In the genomic region with DNA sequence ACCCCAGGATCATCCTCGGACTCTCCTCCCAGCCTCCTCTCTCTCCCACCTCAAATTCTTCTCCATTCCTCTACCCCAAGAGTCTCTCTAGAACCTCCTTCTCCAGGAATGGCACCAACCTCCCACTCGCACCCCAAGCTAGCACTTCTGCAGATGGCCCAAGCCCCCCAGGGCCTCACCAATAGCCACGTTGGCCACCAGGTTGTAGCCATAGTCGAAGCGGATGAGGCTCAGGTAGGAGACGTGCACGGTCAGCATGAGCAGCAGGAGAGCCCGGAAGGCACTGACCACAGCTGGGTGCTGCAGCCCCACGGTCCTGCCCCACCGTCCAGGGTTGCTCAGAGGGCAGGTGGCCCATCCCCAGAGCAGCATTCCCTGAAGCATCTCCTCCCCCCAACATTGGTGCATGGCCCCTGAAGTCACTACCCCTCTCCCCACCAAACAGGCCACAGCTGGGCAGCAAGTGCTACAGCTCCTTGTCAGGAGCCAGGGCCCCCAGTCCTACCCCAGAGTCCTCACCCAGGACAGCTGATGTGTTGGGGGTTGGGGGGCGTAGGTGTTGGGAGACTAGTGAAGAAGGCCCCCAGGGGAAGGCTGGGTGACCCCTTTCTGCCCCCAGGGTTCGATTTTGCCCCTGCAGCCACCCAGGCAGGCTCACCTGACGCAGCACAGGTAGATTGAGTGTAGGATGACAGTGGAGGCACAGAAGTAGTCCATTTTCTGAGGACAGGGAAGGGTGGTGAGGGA, we compare ENCODE assay signal across 23 cellular contexts. TPM values are rescaled to one million over a fixed set of nuclear protein-coding genes. Genes with fewer than 3 reads are reported as not detected.
"Had no signal": no experiment of that assay in that cellular context is flagged by ENCODE, and none has a peak within 500 bp of the region (broad histone marks: within the 10 kb centered on the region; RNA-seq: fewer than 3 reads in every experiment).

No MANE protein-coding gene starts in this region.

- H3K9me3 ChIP-seq: colonic mucosa, left lung, mucosa of descending colon, suprapubic skin, upper lobe of left lung had no signal

- DNase-seq: activated CD4-positive, alpha-beta T cell treated with anti-CD3 and anti-CD28 coated beads for 1 hour; activated CD4-positive, alpha-beta T cell treated with anti-CD3 and anti-CD28 coated beads, Interleukin-2, amount 50 U/mL, for 4 hours; activated naive CD4-positive, alpha-beta T cell treated with Interleukin-2 at 50 U/mL for 16 hours; activated T-cell treated with anti-CD3 and anti-CD28 coated beads for 4 hours; central memory CD4-positive, alpha-beta T cell; colonic mucosa; islet precursor cell; naive thymus-derived CD4-positive, alpha-beta T cell; nucleus accumbens; small intestine; stimulated activated CD4-positive, alpha-beta T cell treated with anti-CD3 and anti-CD28 coated beads, Interleukin-4, amount 100 ng/mL, for 4 hours; stimulated activated CD8-positive, alpha-beta memory T cell treated with anti-CD3 and anti-CD28 coated beads, Interleukin-4, amount 100 ng/mL, for 48 hours; SW 1271; T-helper 9 cell had no signal

- H3K4me2 ChIP-seq: hepatocyte had no signal

- H3K27ac Mint-ChIP-seq: activated T-helper 17 cell treated with anti-CD3 and anti-CD28 coated beads, Interleukin-2, amount 50 U/mL, for 72 hours; memory B cell; stimulated activated naive CD8-positive, alpha-beta T cell treated with anti-CD3 and anti-CD28 coated beads, Interleukin-15, Interleukin-2, amounts not matched to agents 100 ng/mL and 50 ng/mL, for 24 hours had no signal

- H3K79me2 ChIP-seq: hepatocyte had no signal

- H3K36me3 Mint-ChIP-seq: memory B cell had no signal

- ATAC-seq: activated T-helper 17 cell treated with anti-CD3 and anti-CD28 coated beads, Interleukin-2, amount 50 U/mL, for 72 hours; esophagus mucosa; left lung; mucosa of descending colon; naive thymus-derived CD4-positive, alpha-beta T cell had no signal

- H3K27me3 ChIP-seq: colonic mucosa had no signal

- H3K36me3 ChIP-seq: colonic mucosa, left lung, suprapubic skin had no signal

- H3K4me3 Mint-ChIP-seq: activated T-helper 17 cell treated with anti-CD3 and anti-CD28 coated beads, Interleukin-2, amount 50 U/mL, for 72 hours; memory B cell; naive thymus-derived CD4-positive, alpha-beta T cell; stimulated activated naive CD8-positive, alpha-beta T cell treated with anti-CD3 and anti-CD28 coated beads, Interleukin-15, Interleukin-2, amounts not matched to agents 100 ng/mL and 50 ng/mL, for 24 hours had no signal

- H2AFZ ChIP-seq: hepatocyte had no signal

- H3K27ac ChIP-seq: colonic mucosa, left lung had no signal

- FAIRE-seq: small intestine had no signal

- H3K9me3 Mint-ChIP-seq: activated T-helper 17 cell treated with anti-CD3 and anti-CD28 coated beads, Interleukin-2, amount 50 U/mL, for 72 hours; memory B cell; naive thymus-derived CD4-positive, alpha-beta T cell; stimulated activated naive CD8-positive, alpha-beta T cell treated with anti-CD3 and anti-CD28 coated beads, Interleukin-15, Interleukin-2, amounts not matched to agents 100 ng/mL and 50 ng/mL, for 24 hours had no signal

- H3K4me3 ChIP-seq: colonic mucosa, hepatocyte, left lung, mucosa of descending colon, suprapubic skin, upper lobe of left lung had no signal

RNA-seq across cellular contexts. Expression of a gene that starts 5.3 kb away (rescaled TPM):
- total RNA-seq: activated T-helper 17 cell treated with anti-CD3 and anti-CD28 coated beads, Interleukin-2, amount 50 U/mL, for 72 hours had no signal
